33 cellular contexts compared by ENCODE assay signal in the genomic region with DNA sequence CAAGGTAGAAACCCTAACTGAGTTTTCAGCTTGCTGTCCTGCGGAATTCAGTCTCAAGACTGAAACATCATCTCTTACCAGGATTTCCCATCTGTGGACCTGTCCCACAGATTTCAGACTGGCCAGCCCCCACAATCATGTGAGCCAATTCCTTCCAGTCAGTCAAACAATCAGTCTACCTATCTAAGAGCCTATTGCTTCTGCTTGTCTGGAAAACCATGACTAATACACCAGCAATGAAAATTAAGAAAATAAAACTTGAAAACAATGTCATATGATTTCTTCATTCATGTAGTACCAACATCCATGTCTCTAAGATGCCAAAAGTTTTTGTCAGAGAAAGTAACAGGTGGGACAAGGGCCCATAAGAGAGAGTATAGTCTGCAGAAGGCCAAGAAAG. TPM values are rescaled to one million over a fixed set of nuclear protein-coding genes. Genes with fewer than 3 reads are reported as not detected.
"Had no signal": no experiment of that assay in that cellular context is flagged by ENCODE, and none has a peak within 500 bp of the region (broad histone marks: within the 10 kb centered on the region; RNA-seq: fewer than 3 reads in every experiment).

No MANE protein-coding gene starts in this region.

- H3K36me3 ChIP-seq: ascending aorta, MG63 had no signal

- FAIRE-seq: RCC 7860 had no signal

- ATAC-seq: activated CD8-positive, alpha-beta memory T cell treated with anti-CD3 and anti-CD28 coated beads, Interleukin-2, amount 10 ng/mL, durations not matched to agents 7 days and 5 days; PC-3; Right ventricle myocardium inferior; SK-N-SH treated with all-trans-retinoic acid at 6 μM for 48 hours had no signal

- H3K4me3 ChIP-seq: ascending aorta, MG63 had no signal

- H3K4me1 ChIP-seq: ascending aorta had no signal

- H3K27ac ChIP-seq: ascending aorta, RWPE1, VCaP had no signal

- DNase-seq: activated B cell treated with CpG ODN at 0.5 μM for 24 hours; activated CD4-positive, alpha-beta memory T cell treated with anti-CD3 and anti-CD28 coated beads, Interleukin-2, amount 10 ng/mL, durations not matched to agents 7 days and 5 days; activated CD4-positive, alpha-beta T cell treated with anti-CD3 and anti-CD28 coated beads for 48 hours; activated CD4-positive, CD25-positive, alpha-beta regulatory T cell treated with anti-CD3 and anti-CD28 coated beads, Interleukin-2, amount 50 U/mL, for 72 hours; activated CD8-positive, alpha-beta memory T cell treated with anti-CD3 and anti-CD28 coated beads for 24 hours; activated CD8-positive, alpha-beta memory T cell treated with anti-CD3 and anti-CD28 coated beads, Interleukin-2, amount 10 ng/mL, durations not matched to agents 7 days and 5 days; activated CD8-positive, alpha-beta memory T cell treated with anti-CD3 and anti-CD28 coated beads, Interleukin-2, amount 50 U/mL, for 48 hours; activated effector memory CD4-positive, alpha-beta T cell treated with Interleukin-2 at 50 U/mL for 16 hours; activated naive CD4-positive, alpha-beta T cell treated with anti-CD3 and anti-CD28 coated beads, Interleukin-2, amount 50 U/mL, for 16 hours; activated naive CD8-positive, alpha-beta T cell treated with anti-CD3 and anti-CD28 coated beads for 36 hours; activated T-cell treated with anti-CD3 and anti-CD28 coated beads, Interleukin-2, amount 50 U/mL, for 48 hours; amygdala; MG63; NCI-H1048; NCI-H1105 treated with DMSO at 0.1 percent for 48 hours; NCI-H1436; NCI-H1694; NCI-H1930; NCI-H2081 treated with DMSO at 0.1 percent for 48 hours; NCI-H345; NCI-H524 treated with DMSO at 0.1 percent for 48 hours; PC-3; SIG-M5; SW 1271; T-helper 1 cell; T-helper 2 cell; T-helper 9 cell had no signal

- H3K27me3 ChIP-seq: ascending aorta, MG63 had no signal

RNA-seq across cellular contexts. Expression of a gene that starts 57.6 kb away (rescaled TPM):
- total RNA-seq: activated B cell treated with CpG ODN at 0.5 μM for 24 hours; activated CD4-positive, alpha-beta memory T cell treated with anti-CD3 and anti-CD28 coated beads, Interleukin-2, amount 10 ng/mL, durations not matched to agents 7 days and 5 days; activated CD8-positive, alpha-beta memory T cell treated with anti-CD3 and anti-CD28 coated beads, Interleukin-2, amount 10 ng/mL, durations not matched to agents 7 days and 5 days; activated naive CD8-positive, alpha-beta T cell treated with anti-CD3 and anti-CD28 coated beads for 36 hours; ascending aorta had no signal
